24 cellular contexts compared by ENCODE assay signal in the genomic region with DNA sequence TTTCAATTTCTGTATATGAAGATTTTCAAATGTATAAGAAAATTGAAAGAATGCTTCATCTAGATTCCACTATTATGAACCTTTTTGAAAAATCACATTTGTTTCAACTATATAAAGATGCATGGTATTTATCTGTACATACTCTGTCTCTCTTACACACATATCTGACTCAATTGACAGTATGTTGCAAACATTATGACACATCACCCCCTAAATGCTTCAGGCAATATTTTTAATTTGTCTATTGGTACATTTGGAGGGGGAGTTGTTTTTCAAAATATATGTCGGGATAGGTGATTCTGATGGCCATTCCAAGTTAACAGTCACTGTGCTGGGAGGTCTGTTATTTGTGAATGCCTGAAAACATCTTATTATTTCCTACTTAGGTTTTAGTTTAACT. TPM values are rescaled to one million over a fixed set of nuclear protein-coding genes. Genes with fewer than 3 reads are reported as not detected.
DNase-seq lines count a peak whose midpoint lies in the region; ATAC-seq, FAIRE-seq and TF ChIP-seq lines count a peak whose summit lies in the region.
"Had no signal": no experiment of that assay in that cellular context is flagged by ENCODE, and none has a peak within 500 bp of the region (broad histone marks: within the 10 kb centered on the region; RNA-seq: fewer than 3 reads in every experiment).

No MANE protein-coding gene starts in this region.

- ATAC-seq in CD4-positive, CD25-positive, alpha-beta regulatory T cell (ENCODE audit: low read depth in 2 of 2): no peak
- no peak for ATAC-seq in activated T-helper 17 cell treated with anti-CD3 and anti-CD28 coated beads, Interleukin-2, amount 50 U/mL, for 72 hours (replicated peaks)
- no peak for ATAC-seq in GM21423 (IDR thresholded peaks at IDR 0.05; ENCODE audit: unreplicated experiment)
- ATAC-seq: GM23338, lower lobe of right lung, right cardiac atrium, SK-N-SH treated with all-trans-retinoic acid at 6 μM for 48 hours had no signal

- dilution Hi-C loops in keratinocyte (cut with MboI; ENCODE audit: extremely low pct_ligation_motif_present, low sequenced_read_pairs): no loop called here

- no peak for DNase-seq in CD4-positive, CD25-positive, alpha-beta regulatory T cell
- no peak for DNase-seq in HTR-8/SVneo (ENCODE audit: insufficient read length, low spot score)
- no peak for DNase-seq in keratinocyte (ENCODE audit: low read depth, low spot score)
- DNase-seq in NCI-H1694 (lab: John Stamatoyannopoulos, UW): no peak
- no peak for DNase-seq in tibial nerve (ENCODE audit: low spot score in 2 of 2)
- DNase-seq: activated CD4-positive, alpha-beta T cell treated with anti-CD3 and anti-CD28 coated beads, Interleukin-2, amount 50 U/mL, for 1 hour; amniotic stem cell; Karpas-422; kidney glomerular epithelial cell; lower lobe of right lung; NCI-H1048; NCI-H1930; NCI-H69; right cardiac atrium; stimulated activated CD4-positive, alpha-beta T cell treated with anti-CD3 and anti-CD28 coated beads, Interleukin-4, amount 100 ng/mL, for 4 hours; stimulated activated naive CD4-positive, alpha-beta T cell treated with Interleukin-2 at 50 U/mL for 16 hours had no signal

- peaks cover 12% of the 10 kb centered on the region for H4K20me1 ChIP-seq in keratinocyte (ENCODE audit: control insufficient read depth, extremely low read depth, insufficient read depth, low read length)

- H3K9me3 Mint-ChIP-seq in CD4-positive, CD25-positive, alpha-beta regulatory T cell: peaks cover 0 to 1% (median 0%) of the 10 kb centered on the region in 7 donors
- H3K9me3 Mint-ChIP-seq in activated T-helper 17 cell treated with anti-CD3 and anti-CD28 coated beads, Interleukin-2, amount 50 U/mL, for 72 hours: no peaks in the 10 kb centered on the region
- H3K9me3 Mint-ChIP-seq: CD14-positive monocyte, GM23338 had no signal

- H3K27ac ChIP-seq in CD4-positive, CD25-positive, alpha-beta regulatory T cell (ENCODE audit: insufficient read depth, low read length, poor library complexity, severe bottlenecking): peak overlapping the region; percentile 56
- H3K27ac ChIP-seq in keratinocyte (ENCODE audit: control insufficient read depth, insufficient read depth, low read length) (no peak overlapping the region), tibial nerve (no peak overlapping the region)
- H3K27ac ChIP-seq: lower lobe of right lung, parathyroid adenoma, thoracic aorta had no signal

- H3K27me3 Mint-ChIP-seq in CD4-positive, CD25-positive, alpha-beta regulatory T cell: no peaks in the 10 kb centered on the region
- H3K27me3 Mint-ChIP-seq in activated T-helper 17 cell treated with anti-CD3 and anti-CD28 coated beads, Interleukin-2, amount 50 U/mL, for 72 hours: no peaks in the 10 kb centered on the region

- H3K27ac Mint-ChIP-seq in CD4-positive, CD25-positive, alpha-beta regulatory T cell: peak overlapping the region in 1 of 3 donors; percentile 15
- H3K27ac Mint-ChIP-seq in activated T-helper 17 cell treated with anti-CD3 and anti-CD28 coated beads, Interleukin-2, amount 50 U/mL, for 72 hours: no peak overlapping the region
- H3K27ac Mint-ChIP-seq: CD14-positive monocyte, GM23338 had no signal

- peak overlapping the region; percentile 48 for H3K4me3 ChIP-seq in CD4-positive, CD25-positive, alpha-beta regulatory T cell (ENCODE audit: low read depth, low read length)
- H3K4me3 ChIP-seq in keratinocyte (ENCODE audit: control insufficient read depth in 2 of 3, extremely low read depth in 1 of 3, insufficient read depth in 2 of 3, low read depth in 1 of 3, low read length in 3 of 3) (no peak overlapping the region), tibial nerve (no peak overlapping the region)
- H3K4me3 ChIP-seq: GM23338, lower lobe of right lung, thoracic aorta had no signal

- peaks cover 90% of the 10 kb centered on the region for H3K4me1 ChIP-seq in CD4-positive, CD25-positive, alpha-beta regulatory T cell (ENCODE audit: control insufficient read depth, insufficient read depth, low read length, poor library complexity, severe bottlenecking)
- H3K4me1 ChIP-seq in keratinocyte (ENCODE audit: control insufficient read depth, extremely low read depth, insufficient read depth, low read length): peaks cover 32% of the 10 kb centered on the region
- peaks cover 0 to 39% (median 5%) of the 10 kb centered on the region in 4 donors for H3K4me1 ChIP-seq in tibial nerve

- no peaks in the 10 kb centered on the region for H3K27me3 ChIP-seq in CD4-positive, CD25-positive, alpha-beta regulatory T cell (ENCODE audit: control insufficient read depth, insufficient read depth, low read length)
- H3K27me3 ChIP-seq in keratinocyte (ENCODE audit: control insufficient read depth, extremely low read depth, insufficient read depth, low read length) (no peaks in the 10 kb centered on the region), tibial nerve (no peaks in the 10 kb centered on the region)

- TF ChIP-seq POLR2A in tibial nerve (IDR thresholded peaks at IDR 0.05): no peak

- FAIRE-seq in HTR-8/SVneo (lab: Jason Lieb, UNC): peak; percentile 92
- FAIRE-seq in keratinocyte (lab: Jason Lieb, UNC): no peak
- FAIRE-seq: D721Med had no signal

- no peaks in the 10 kb centered on the region for H3K9me3 ChIP-seq in CD4-positive, CD25-positive, alpha-beta regulatory T cell (ENCODE audit: control insufficient read depth in 2 of 2, low read length in 2 of 2)
- H3K9me3 ChIP-seq in keratinocyte (ENCODE audit: control insufficient read depth, low read depth, low read length) (no peaks in the 10 kb centered on the region), tibial nerve (no peaks in the 10 kb centered on the region)
- H3K9me3 ChIP-seq: lower lobe of right lung, thoracic aorta had no signal

- no peaks in the 10 kb centered on the region for H3K9me1 ChIP-seq in keratinocyte (ENCODE audit: control insufficient read depth, extremely low read depth, insufficient read depth, low read length)

- 71 to 92% methylated on average over 1 of the region's 1 CpG for WGBS in tibial nerve, 2 donors

- H2AFZ ChIP-seq in keratinocyte (ENCODE audit: control insufficient read depth, low read length): no peak overlapping the region
- H2AFZ ChIP-seq: GM23338, parathyroid adenoma had no signal

- H3K36me3 Mint-ChIP-seq in CD4-positive, CD25-positive, alpha-beta regulatory T cell: peaks cover 9% of the 10 kb centered on the region
- peaks cover 13% of the 10 kb centered on the region for H3K36me3 Mint-ChIP-seq in activated T-helper 17 cell treated with anti-CD3 and anti-CD28 coated beads, Interleukin-2, amount 50 U/mL, for 72 hours (ENCODE audit: low read depth)

- TF ChIP-seq EP300 in tibial nerve (IDR thresholded peaks at IDR 0.05): no peak

- no peak for TF ChIP-seq CTCF in keratinocyte (optimal IDR thresholded peaks at IDR 0.05 in 1 of 3, IDR thresholded peaks at IDR 0.05 in 1 of 3, conservative IDR thresholded peaks at IDR 0.05 in 1 of 3; ENCODE audit: extremely low read depth in 1 of 3, insufficient read depth in 2 of 3, low read length in 3 of 3)
- no peak for TF ChIP-seq CTCF in tibial nerve (IDR thresholded peaks at IDR 0.05)

- H3K4me1 Mint-ChIP-seq in CD4-positive, CD25-positive, alpha-beta regulatory T cell: peaks cover 47 to 95% (median 81%) of the 10 kb centered on the region in 4 donors
- H3K4me1 Mint-ChIP-seq in activated T-helper 17 cell treated with anti-CD3 and anti-CD28 coated beads, Interleukin-2, amount 50 U/mL, for 72 hours: peaks cover 65% of the 10 kb centered on the region

- H3K9ac ChIP-seq in keratinocyte (ENCODE audit: control insufficient read depth, extremely low read depth, insufficient read depth, low read length): no peak overlapping the region
- H3K9ac ChIP-seq: parathyroid adenoma had no signal

- H3K4me2 ChIP-seq in keratinocyte (ENCODE audit: control insufficient read depth, extremely low read depth, insufficient read depth, low read depth, low read length): peak overlapping the region; percentile 17
- H3K4me2 ChIP-seq: GM23338 had no signal

- H3K79me2 ChIP-seq in keratinocyte (ENCODE audit: control insufficient read depth, insufficient read depth, low read length): peaks cover 95% of the 10 kb centered on the region

- no peaks in the 10 kb centered on the region for H3K36me3 ChIP-seq in CD4-positive, CD25-positive, alpha-beta regulatory T cell (ENCODE audit: control insufficient read depth, insufficient read depth, low read length)
- peaks cover 0 to 1% of the 10 kb centered on the region in 2 experiments for H3K36me3 ChIP-seq in keratinocyte (ENCODE audit: control insufficient read depth in 2 of 2, extremely low read depth in 1 of 2, insufficient read depth in 2 of 2, low read length in 2 of 2)
- H3K36me3 ChIP-seq in tibial nerve: peaks cover 0 to 10% (median 0%) of the 10 kb centered on the region in 3 donors
- H3K36me3 ChIP-seq: lower lobe of right lung, thoracic aorta had no signal

- H3K4me3 Mint-ChIP-seq in CD4-positive, CD25-positive, alpha-beta regulatory T cell: peak overlapping the region in 2 of 4 donors; percentile 40 to 60
- peak overlapping the region; percentile 52 for H3K4me3 Mint-ChIP-seq in activated T-helper 17 cell treated with anti-CD3 and anti-CD28 coated beads, Interleukin-2, amount 50 U/mL, for 72 hours
- H3K4me3 Mint-ChIP-seq: CD14-positive monocyte, GM23338 had no signal

RNA-seq across cellular contexts. Expression of a gene that starts 14.4 kb away (rescaled TPM):
- total RNA-seq in CD4-positive, CD25-positive, alpha-beta regulatory T cell: 202 TPM
- polyA plus RNA-seq in CD4-positive, CD25-positive, alpha-beta regulatory T cell: 10 to 100 TPM; 16.4 to 25.7 (median 20.3) TPM
- 10 to 100 TPM; 52.1 to 82.0 TPM for total RNA-seq in activated T-helper 17 cell treated with anti-CD3 and anti-CD28 coated beads, Interleukin-2, amount 50 U/mL, for 72 hours
- polyA plus RNA-seq in keratinocyte: 38.2 to 45.0 TPM (median 39.8 TPM) in 3 replicates
- 8.3 TPM for polyA plus RNA-seq in keratinocyte (2011; ENCODE audit: low read depth)
- polyA plus RNA-seq in keratinocyte (2011; cell fraction: cytosol; rRNA removed): 9.2 and 17.8 TPM in 2 replicates
- polyA plus RNA-seq in keratinocyte (2011; cell fraction: nucleus; rRNA removed): 90.4 and 96.7 TPM in 2 replicates
- 8.8 and 18.3 TPM in 2 replicates for polyA plus RNA-seq in keratinocyte (2012; ENCODE audit: low replicate concordance)
- polyA minus RNA-seq in keratinocyte: 97.5 to 158 TPM (median 147 TPM) in 3 replicates
- polyA minus RNA-seq in keratinocyte (2011; cell fraction: cytosol; rRNA and poly(A)+ RNA removed): 37.6 TPM
- polyA minus RNA-seq in keratinocyte (2011; cell fraction: nucleus; rRNA and poly(A)+ RNA removed): 222 and 342 TPM in 2 replicates
- total RNA-seq in tibial nerve: 10 to 100 TPM; 41.8 to 83.1 (median 50.5) TPM
